Comparison of ENCODE assay signal across 18 cellular contexts in genomic region chr4:23348789-23349498, GRCh38.
"Had no signal": no experiment of that assay in that cellular context is flagged by ENCODE, and none has a peak within 500 bp of the region (broad histone marks: within the 10 kb centered on the region; RNA-seq: fewer than 3 reads in every experiment).

No MANE protein-coding gene starts in this region.

- DNase-seq: activated B cell treated with CpG ODN at 0.5 μM for 24 hours; activated CD4-positive, alpha-beta T cell treated with anti-CD3 and anti-CD28 coated beads, Interleukin-2, amount 10 ng/mL, durations not matched to agents 24 days and 14 days; activated CD8-positive, alpha-beta memory T cell treated with anti-CD3 and anti-CD28 coated beads for 24 hours; activated naive CD4-positive, alpha-beta T cell treated with anti-CD3 and anti-CD28 coated beads, Interleukin-2, amount 10 ng/mL, durations not matched to agents 7 days and 5 days; immature natural killer cell; left cardiac atrium; naive thymus-derived CD8-positive, alpha-beta T cell; posterior cingulate gyrus; right cardiac atrium; thyroid gland had no signal

- H3K27ac ChIP-seq: foreskin keratinocyte, neutrophil, thyroid gland, vagina had no signal

- H3K27ac Mint-ChIP-seq: activated B cell treated with CpG ODN at 0.5 μM for 24 hours; activated CD4-positive, alpha-beta T cell treated with anti-CD3 and anti-CD28 coated beads, Interleukin-2, amount 10 ng/mL, durations not matched to agents 24 days and 14 days; activated naive CD4-positive, alpha-beta T cell treated with anti-CD3 and anti-CD28 coated beads, Interleukin-2, amount 10 ng/mL, durations not matched to agents 7 days and 5 days; activated T-helper 17 cell treated with anti-CD3 and anti-CD28 coated beads, Interleukin-2, amount 50 U/mL, for 72 hours; immature natural killer cell; naive thymus-derived CD8-positive, alpha-beta T cell; stimulated activated effector memory CD8-positive, alpha-beta T cell treated with anti-CD3 and anti-CD28 coated beads, Interleukin-12 subunit alpha, Interleukin-12 subunit beta, amount 100 ng/mL, for 72 hours had no signal

- H3K4me1 ChIP-seq: foreskin keratinocyte, thyroid gland, vagina had no signal

- ATAC-seq: activated T-helper 17 cell treated with anti-CD3 and anti-CD28 coated beads, Interleukin-2, amount 50 U/mL, for 72 hours; foreskin keratinocyte; left cardiac atrium; naive thymus-derived CD8-positive, alpha-beta T cell; stimulated activated effector memory CD8-positive, alpha-beta T cell treated with anti-CD3 and anti-CD28 coated beads, Interleukin-12 subunit alpha, Interleukin-12 subunit beta, amount 100 ng/mL, for 72 hours had no signal

- H3K9me3 ChIP-seq: neutrophil, thyroid gland, vagina had no signal

- H3K4me1 Mint-ChIP-seq: activated B cell treated with CpG ODN at 0.5 μM for 24 hours; activated CD4-positive, alpha-beta T cell treated with anti-CD3 and anti-CD28 coated beads, Interleukin-2, amount 10 ng/mL, durations not matched to agents 24 days and 14 days; activated naive CD4-positive, alpha-beta T cell treated with anti-CD3 and anti-CD28 coated beads, Interleukin-2, amount 10 ng/mL, durations not matched to agents 7 days and 5 days; activated T-helper 17 cell treated with anti-CD3 and anti-CD28 coated beads, Interleukin-2, amount 50 U/mL, for 72 hours; stimulated activated effector memory CD8-positive, alpha-beta T cell treated with anti-CD3 and anti-CD28 coated beads, Interleukin-12 subunit alpha, Interleukin-12 subunit beta, amount 100 ng/mL, for 72 hours had no signal

- H3K36me3 ChIP-seq: neutrophil, thyroid gland, vagina had no signal

- H3K36me3 Mint-ChIP-seq: activated naive CD4-positive, alpha-beta T cell treated with anti-CD3 and anti-CD28 coated beads, Interleukin-2, amount 10 ng/mL, durations not matched to agents 7 days and 5 days; immature natural killer cell; naive thymus-derived CD8-positive, alpha-beta T cell; stimulated activated effector memory CD8-positive, alpha-beta T cell treated with anti-CD3 and anti-CD28 coated beads, Interleukin-12 subunit alpha, Interleukin-12 subunit beta, amount 100 ng/mL, for 72 hours had no signal

- H3K4me3 Mint-ChIP-seq: activated B cell treated with CpG ODN at 0.5 μM for 24 hours; activated CD4-positive, alpha-beta T cell treated with anti-CD3 and anti-CD28 coated beads, Interleukin-2, amount 10 ng/mL, durations not matched to agents 24 days and 14 days; activated naive CD4-positive, alpha-beta T cell treated with anti-CD3 and anti-CD28 coated beads, Interleukin-2, amount 10 ng/mL, durations not matched to agents 7 days and 5 days; activated T-helper 17 cell treated with anti-CD3 and anti-CD28 coated beads, Interleukin-2, amount 50 U/mL, for 72 hours; immature natural killer cell; naive thymus-derived CD8-positive, alpha-beta T cell; stimulated activated effector memory CD8-positive, alpha-beta T cell treated with anti-CD3 and anti-CD28 coated beads, Interleukin-12 subunit alpha, Interleukin-12 subunit beta, amount 100 ng/mL, for 72 hours had no signal

- H3K9me3 Mint-ChIP-seq: activated CD4-positive, alpha-beta T cell treated with anti-CD3 and anti-CD28 coated beads, Interleukin-2, amount 10 ng/mL, durations not matched to agents 24 days and 14 days; activated naive CD4-positive, alpha-beta T cell treated with anti-CD3 and anti-CD28 coated beads, Interleukin-2, amount 10 ng/mL, durations not matched to agents 7 days and 5 days; activated T-helper 17 cell treated with anti-CD3 and anti-CD28 coated beads, Interleukin-2, amount 50 U/mL, for 72 hours; naive thymus-derived CD8-positive, alpha-beta T cell had no signal

- H3K4me2 ChIP-seq: smooth muscle cell had no signal

- H3K27me3 ChIP-seq: foreskin keratinocyte, neutrophil, thyroid gland, vagina had no signal

- H3K4me3 ChIP-seq: smooth muscle cell, thyroid gland, vagina had no signal

- FAIRE-seq: colon, endothelial cell of umbilical vein had no signal

- H3K27me3 Mint-ChIP-seq: activated B cell treated with CpG ODN at 0.5 μM for 24 hours; activated CD4-positive, alpha-beta T cell treated with anti-CD3 and anti-CD28 coated beads, Interleukin-2, amount 10 ng/mL, durations not matched to agents 24 days and 14 days; activated naive CD4-positive, alpha-beta T cell treated with anti-CD3 and anti-CD28 coated beads, Interleukin-2, amount 10 ng/mL, durations not matched to agents 7 days and 5 days; activated T-helper 17 cell treated with anti-CD3 and anti-CD28 coated beads, Interleukin-2, amount 50 U/mL, for 72 hours; naive thymus-derived CD8-positive, alpha-beta T cell had no signal
